8 cellular contexts compared by ENCODE assay signal in genomic region chr2:214808481-214808931, GRCh38. TPM values are rescaled to one million over a fixed set of nuclear protein-coding genes. Genes with fewer than 3 reads are reported as not detected.
DNase-seq lines count a peak whose midpoint lies in the region; ATAC-seq lines count a peak whose summit lies in the region.

No MANE protein-coding gene starts in this region.

- no CpG with 5 or more reads among the region's 7 CpGs for WGBS in neuronal stem cell (ENCODE audit: extremely low coverage in 2 of 2, insufficient read length in 2 of 2, insufficient replicate concordance in 1 of 2), 2 donors

- H3K27me3 ChIP-seq in neuronal stem cell (ENCODE audit: control insufficient read depth in 3 of 3, insufficient read depth in 3 of 3, low read depth in 1 of 3, low read length in 3 of 3) = peaks cover 0 to 4% (median 0%) of the 10 kb centered on the region in 3 experiments

- H2BK15ac ChIP-seq in neuronal stem cell (ENCODE audit: low read length) = no peak overlapping the region

- H3K9ac ChIP-seq in neuronal stem cell (ENCODE audit: low read depth, low read length, poor library complexity) = no peak overlapping the region

- peak overlapping the region; percentile 75 to 93 for H3K4me3 ChIP-seq in neuronal stem cell (ENCODE audit: low read length in 2 of 2)

- H3K27ac ChIP-seq in epithelial cell of prostate (peak overlapping the region; percentile 77), neuronal stem cell (replicated peaks; ENCODE audit: low read length) (peak overlapping the region; percentile 85)

- ATAC-seq in GM19035 (IDR thresholded peaks at IDR 0.05; ENCODE audit: unreplicated experiment) = no peak
- ATAC-seq in GM18861 (IDR thresholded peaks at IDR 0.05; ENCODE audit: unreplicated experiment) = no peak

- H4K8ac ChIP-seq in neuronal stem cell (ENCODE audit: low read depth, low read length) = no peak overlapping the region

- peaks cover 0 to 27% of the 10 kb centered on the region in 2 donors for H3K36me3 ChIP-seq in neuronal stem cell (replicated peaks in 1 of 2; ENCODE audit: control insufficient read depth in 2 of 2, insufficient read depth in 2 of 2, low read length in 2 of 2)

- H2BK120ac ChIP-seq in neuronal stem cell (ENCODE audit: low read depth, low read length) = no peak overlapping the region

- H3K4ac ChIP-seq in neuronal stem cell (ENCODE audit: low read length) = no peak overlapping the region

- H3K4me2 ChIP-seq in neuronal stem cell (ENCODE audit: insufficient read depth, low read length, poor library complexity, severe bottlenecking) = peak overlapping the region; percentile 62

- no peak overlapping the region for H2BK12ac ChIP-seq in neuronal stem cell (ENCODE audit: low read length)

- H2AFZ ChIP-seq in neuronal stem cell (ENCODE audit: low read length) = peak overlapping the region; percentile 94

- DNase-seq in DMS53 (lab: John Stamatoyannopoulos, UW) = peak; percentile 33
- DNase-seq in DMS53 treated with DMSO at 0.1 percent for 48 hours (lab: John Stamatoyannopoulos, UW; ENCODE audit: unreplicated experiment) = no peak
- peak; percentile 19 for DNase-seq in RKO (ENCODE audit: low spot score)
- DNase-seq in epithelial cell of prostate (ENCODE audit: low read depth, low spot score) = no peak
- no peak for DNase-seq in neuronal stem cell (ENCODE audit: low spot score)
- no peak for DNase-seq in DMS 273 treated with DMSO at 0.1 percent for 48 hours (lab: John Stamatoyannopoulos, UW)

- H2BK5ac ChIP-seq in neuronal stem cell (ENCODE audit: low read length) = no peak overlapping the region

- no peak overlapping the region for H3K14ac ChIP-seq in neuronal stem cell (ENCODE audit: low read length)

- H4K91ac ChIP-seq in neuronal stem cell (ENCODE audit: low read depth, low read length, poor library complexity) = no peak overlapping the region

- no peak overlapping the region for H3K23ac ChIP-seq in neuronal stem cell (ENCODE audit: low read depth, low read length, poor library complexity)

- peaks cover under 1 to 7% of the 10 kb centered on the region in 2 donors for H3K4me1 ChIP-seq in neuronal stem cell (ENCODE audit: control insufficient read depth in 2 of 2, insufficient read depth in 1 of 2, low read depth in 1 of 2, low read length in 2 of 2)

- no peak overlapping the region for H3K18ac ChIP-seq in neuronal stem cell (ENCODE audit: low read length)

- H2AK5ac ChIP-seq in neuronal stem cell (ENCODE audit: low read depth, low read length) = no peak overlapping the region

- no peaks in the 10 kb centered on the region for H3K79me1 ChIP-seq in neuronal stem cell (ENCODE audit: low read depth, low read length)

- peaks cover 0 to 10% of the 10 kb centered on the region in 2 donors for H3K9me3 ChIP-seq in neuronal stem cell (replicated peaks in 1 of 2; ENCODE audit: control insufficient read depth in 2 of 2, insufficient read depth in 1 of 2, low read depth in 1 of 2, low read length in 2 of 2)

RNA-seq across cellular contexts. Expression of gene BARD1, which starts 1.0 kb away (rescaled TPM):
- 24.3 TPM for polyA plus RNA-seq in neuronal stem cell (2013, experiment 1 of 2)
- 28.0 TPM for polyA plus RNA-seq in neuronal stem cell (2013, experiment 2 of 2)

Comparison
In these comparisons a context has a peak if more than half of its experiments do, and no peak if none do; other contexts are left out.
1. DNase-seq: peak in DMS53 (single experiment) and RKO (single experiment); none in DMS53 treated with DMSO at 0.1 percent for 48 hours (single experiment), epithelial cell of prostate (single experiment), neuronal stem cell (single experiment) and DMS 273 treated with DMSO at 0.1 percent for 48 hours (single experiment).